In the genomic region with DNA sequence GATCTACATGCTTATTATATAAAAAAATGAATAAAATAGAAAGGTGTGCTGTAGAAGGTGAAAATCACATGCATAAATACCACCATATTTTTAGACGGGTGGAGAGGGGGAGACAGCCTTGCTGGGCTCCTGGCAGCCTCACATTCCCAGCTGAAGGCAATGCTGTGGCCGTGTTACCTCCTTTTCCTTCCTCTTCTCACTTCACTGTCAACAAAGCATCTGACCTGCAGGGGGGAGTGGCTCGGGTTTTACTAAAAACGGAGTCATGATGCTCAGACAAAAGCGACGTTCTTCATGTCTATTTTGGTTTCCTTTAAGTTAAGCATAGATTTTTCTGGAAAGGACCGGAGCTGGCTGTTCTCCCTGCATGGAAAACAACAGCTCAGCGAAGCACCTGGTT, we compare ENCODE assay signal across 1 cellular context.
TF ChIP-seq lines count a peak whose summit lies in the region.

No MANE protein-coding gene starts in this region.

TF ChIP-seq in HepG2, 621 proteins besides CTCF, POLR2A, EP300 and RAD21 (continued from another document):
- TF ChIP-seq DDIT3 (CRISPR knock-in tag; IDR thresholded peaks at IDR 0.05) (no peak), ZFP62 (CRISPR knock-in tag; IDR thresholded peaks at IDR 0.05) (no peak), ETV5 (CRISPR knock-in tag; IDR thresholded peaks at IDR 0.05; ENCODE audit: borderline replicate concordance) (no peak), MED8 (CRISPR knock-in tag; IDR thresholded peaks at IDR 0.05; ENCODE audit: insufficient replicate concordance) (no peak), RXRB (CRISPR knock-in tag; IDR thresholded peaks at IDR 0.05; ENCODE audit: borderline replicate concordance) (no peak), KDM3A (CRISPR knock-in tag; IDR thresholded peaks at IDR 0.05; ENCODE audit: low read depth) (no peak), ZKSCAN8 (CRISPR knock-in tag; IDR thresholded peaks at IDR 0.05; ENCODE audit: borderline replicate concordance) (no peak), JDP2 (CRISPR knock-in tag; IDR thresholded peaks at IDR 0.05; ENCODE audit: borderline replicate concordance) (no peak), CENPT (CRISPR knock-in tag; IDR thresholded peaks at IDR 0.05; ENCODE audit: low read depth) (no peak), MLLT10 (CRISPR knock-in tag; IDR thresholded peaks at IDR 0.05) (no peak), ZNF557 (CRISPR knock-in tag; IDR thresholded peaks at IDR 0.05) (no peak), MED13 (CRISPR knock-in tag; IDR thresholded peaks at IDR 0.05) (no peak)
- TF ChIP-seq, protein P1, sequence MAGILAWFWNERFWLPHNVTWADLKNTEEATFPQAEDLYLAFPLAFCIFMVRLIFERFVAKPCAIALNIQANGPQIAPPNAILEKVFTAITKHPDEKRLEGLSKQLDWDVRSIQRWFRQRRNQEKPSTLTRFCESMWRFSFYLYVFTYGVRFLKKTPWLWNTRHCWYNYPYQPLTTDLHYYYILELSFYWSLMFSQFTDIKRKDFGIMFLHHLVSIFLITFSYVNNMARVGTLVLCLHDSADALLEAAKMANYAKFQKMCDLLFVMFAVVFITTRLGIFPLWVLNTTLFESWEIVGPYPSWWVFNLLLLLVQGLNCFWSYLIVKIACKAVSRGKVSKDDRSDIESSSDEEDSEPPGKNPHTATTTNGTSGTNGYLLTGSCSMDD (CRISPR knock-in tag; IDR thresholded peaks at IDR 0.05), result no peak
